Comparison of ENCODE assay signal across 16 cellular contexts in the genomic region with DNA sequence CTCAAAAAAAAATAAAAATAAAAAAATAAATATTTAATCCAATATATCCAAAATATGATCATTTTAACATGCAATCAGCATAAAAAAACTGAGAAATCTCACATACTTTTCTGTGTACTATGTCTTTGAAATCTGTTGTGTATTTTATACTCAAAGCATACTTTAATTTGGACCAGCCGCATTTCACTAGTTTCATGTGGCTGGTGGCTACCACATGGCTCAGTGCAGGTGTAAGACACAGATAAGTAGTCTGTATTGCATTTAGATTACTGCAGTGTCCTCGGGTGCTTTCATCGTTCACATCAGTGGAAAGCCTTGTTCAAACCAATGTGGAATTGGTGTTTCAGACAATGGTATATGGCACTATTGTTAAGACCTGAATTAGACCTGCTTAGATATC.
"Had no signal": no experiment of that assay in that cellular context is flagged by ENCODE, and none has a peak within 500 bp of the region (broad histone marks: within the 10 kb centered on the region; RNA-seq: fewer than 3 reads in every experiment).

No MANE protein-coding gene starts in this region.

- H3K4me3 Mint-ChIP-seq: nephron had no signal

- ATAC-seq: heart right ventricle, left lobe of liver, right cardiac atrium had no signal

- H3K27ac ChIP-seq: adrenal gland, SK-N-MC, tibial nerve, vagina, VCaP had no signal

- DNase-seq: adrenal gland, heart right ventricle, mammary epithelial cell, occipital lobe, small intestine had no signal

- H3K36me3 ChIP-seq: adrenal gland, vagina had no signal

- H3K27me3 Mint-ChIP-seq: progenitor cell of endocrine pancreas had no signal

- FAIRE-seq: colon, frontal cortex, islet of Langerhans, small intestine had no signal

- H3K27me3 ChIP-seq: adrenal gland, heart right ventricle, tibial nerve, vagina had no signal

- H3K4me3 ChIP-seq: adrenal gland, heart right ventricle, SK-N-MC, tibial nerve, vagina had no signal

- H3K27ac Mint-ChIP-seq: nephron, progenitor cell of endocrine pancreas had no signal

- H3K9me3 ChIP-seq: adrenal gland, heart right ventricle, tibial nerve, vagina had no signal

- H3K9me3 Mint-ChIP-seq: nephron had no signal
